2 cellular contexts compared by ENCODE assay signal in genomic region chr17:39923836-39924690, GRCh38.
TF ChIP-seq lines count a peak whose summit lies in the region.

No MANE protein-coding gene starts in this region.

TF ChIP-seq in H1, 55 proteins besides CTCF, POLR2A, EP300 and RAD21:
- no peak for TF ChIP-seq GTF2F1 (IDR thresholded peaks at IDR 0.05; ENCODE audit: borderline replicate concordance, low read depth, low read length)
- peak; percentile 57 for TF ChIP-seq ASH2L (IDR thresholded peaks at IDR 0.05; ENCODE audit: low read length)
- TF ChIP-seq NRF1 (IDR thresholded peaks at IDR 0.05; ENCODE audit: low read depth, low read length): no peak

TF ChIP-seq in GM12891, 5 proteins besides CTCF, POLR2A, EP300 and RAD21:
- TF ChIP-seq POLR2AphosphoS5 (IDR thresholded peaks at IDR 0.05; ENCODE audit: low read depth, low read length) (no peak), SPI1 (IDR thresholded peaks at IDR 0.05; ENCODE audit: low read depth, low read length) (no peak), POU2F2 (IDR thresholded peaks at IDR 0.05; ENCODE audit: low read depth, low read length) (no peak), TAF1 (IDR thresholded peaks at IDR 0.05; ENCODE audit: low read depth, low read length) (no peak)
